Comparison of ENCODE assay signal across 23 cellular contexts in the genomic region with DNA sequence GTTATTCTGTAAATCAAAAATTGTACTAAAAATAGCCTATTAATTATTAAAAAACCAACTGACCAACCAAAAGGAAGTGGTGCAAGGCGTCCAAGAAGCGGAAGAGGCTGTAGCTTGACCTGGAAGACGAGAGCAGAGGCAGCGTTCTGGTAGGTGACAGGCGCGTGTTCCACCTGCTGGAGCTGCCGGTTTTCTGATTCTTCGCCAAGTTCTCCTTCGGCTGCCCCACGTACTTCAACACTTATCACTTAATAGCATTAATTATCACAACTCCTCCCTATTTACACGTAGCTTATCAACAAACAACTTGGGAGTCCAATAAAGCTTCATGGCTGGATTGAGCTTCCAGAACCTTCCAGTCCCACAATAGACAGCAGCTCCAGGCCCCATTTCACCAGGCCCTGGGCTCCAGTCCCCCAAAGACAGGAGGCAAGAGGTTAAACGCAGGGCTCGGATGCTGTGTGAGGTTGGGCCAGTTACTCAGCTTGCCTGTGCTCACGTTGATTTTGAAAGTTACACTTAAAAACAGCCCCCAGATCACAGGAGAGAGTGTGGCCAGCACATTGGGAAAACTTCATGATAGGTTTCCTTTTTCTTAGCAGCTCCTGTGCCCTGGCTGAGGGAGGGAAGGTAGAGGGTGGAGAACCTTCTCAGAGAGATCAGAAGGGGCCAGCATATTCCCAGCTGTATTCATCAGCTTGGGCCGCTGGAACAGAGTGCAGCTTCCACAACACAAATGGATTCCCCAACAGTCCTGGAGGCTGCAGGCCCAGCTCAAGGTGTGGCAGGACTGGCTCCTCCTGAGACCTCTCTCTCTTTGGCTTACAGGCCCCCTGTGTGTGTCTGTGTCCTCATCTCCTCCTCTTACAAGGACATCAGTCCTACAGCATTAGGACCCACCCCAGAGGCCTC. TPM values are rescaled to one million over a fixed set of nuclear protein-coding genes. Genes with fewer than 3 reads are reported as not detected.
"Had no signal": no experiment of that assay in that cellular context is flagged by ENCODE, and none has a peak within 500 bp of the region (broad histone marks: within the 10 kb centered on the region; RNA-seq: fewer than 3 reads in every experiment).

No MANE protein-coding gene starts in this region.

- H3K9me3 ChIP-seq: gastrocnemius medialis, mucosa of descending colon, right lobe of liver had no signal

- H3K4me1 Mint-ChIP-seq: activated naive CD8-positive, alpha-beta T cell treated with anti-CD3 and anti-CD28 coated beads for 36 hours; activated T-helper 17 cell treated with anti-CD3 and anti-CD28 coated beads, Interleukin-2, amount 50 U/mL, for 72 hours; central memory CD8-positive, alpha-beta T cell had no signal

- H3K27me3 ChIP-seq: right lobe of liver had no signal

- H3K27ac Mint-ChIP-seq: activated naive CD8-positive, alpha-beta T cell treated with anti-CD3 and anti-CD28 coated beads for 36 hours; activated T-helper 17 cell treated with anti-CD3 and anti-CD28 coated beads, Interleukin-2, amount 50 U/mL, for 72 hours; effector memory CD8-positive, alpha-beta T cell; WTC11 had no signal

- DNase-seq: activated CD4-positive, alpha-beta T cell treated with anti-CD3 and anti-CD28 coated beads for 4 hours; activated CD4-positive, alpha-beta T cell treated with anti-CD3 and anti-CD28 coated beads, Interleukin-2, amount 50 U/mL, for 48 hours; activated naive CD4-positive, alpha-beta T cell treated with Interleukin-2 at 50 U/mL for 16 hours; activated naive CD8-positive, alpha-beta T cell treated with anti-CD3 and anti-CD28 coated beads for 36 hours; effector memory CD8-positive, alpha-beta T cell; gastrocnemius medialis; hippocampal formation; mesenchymal stem cell; mucosa of descending colon; nucleus accumbens; stimulated activated CD4-positive, alpha-beta T cell treated with anti-CD3 and anti-CD28 coated beads, Interleukin-4, amount 100 ng/mL, for 1 hour; stimulated activated naive CD4-positive, alpha-beta T cell; T-helper 1 cell; T-helper 9 cell had no signal

- H3K4me3 Mint-ChIP-seq: activated naive CD8-positive, alpha-beta T cell treated with anti-CD3 and anti-CD28 coated beads for 36 hours; activated T-helper 17 cell treated with anti-CD3 and anti-CD28 coated beads, Interleukin-2, amount 50 U/mL, for 72 hours; central memory CD8-positive, alpha-beta T cell; effector memory CD8-positive, alpha-beta T cell; WTC11 had no signal

- H3K4me1 ChIP-seq: esophagus muscularis mucosa, gastrocnemius medialis, right lobe of liver had no signal

- H3K27ac ChIP-seq: esophagus muscularis mucosa, gastrocnemius medialis, right lobe of liver had no signal

- H3K4me3 ChIP-seq: esophagus muscularis mucosa, gastrocnemius medialis, mucosa of descending colon, right lobe of liver had no signal

- H3K36me3 Mint-ChIP-seq: activated naive CD8-positive, alpha-beta T cell treated with anti-CD3 and anti-CD28 coated beads for 36 hours; WTC11 had no signal

- ATAC-seq: activated T-helper 17 cell treated with anti-CD3 and anti-CD28 coated beads, Interleukin-2, amount 50 U/mL, for 72 hours; effector memory CD8-positive, alpha-beta T cell; gastrocnemius medialis; mucosa of descending colon; right lobe of liver; WTC11 had no signal

- H3K36me3 ChIP-seq: esophagus muscularis mucosa, gastrocnemius medialis, right lobe of liver had no signal

RNA-seq across cellular contexts. Expression of a gene that starts 54.2 kb away (rescaled TPM):
- total RNA-seq: activated naive CD8-positive, alpha-beta T cell treated with anti-CD3 and anti-CD28 coated beads for 36 hours; activated T-helper 17 cell treated with anti-CD3 and anti-CD28 coated beads, Interleukin-2, amount 50 U/mL, for 72 hours; astrocyte; dermis microvascular lymphatic vessel endothelial cell; esophagus muscularis mucosa; gastrocnemius medialis; lower leg skin; mucosa of descending colon; right lobe of liver; urinary bladder; WTC11 had no signal
- polyA plus RNA-seq: urinary bladder had no signal
